ENCODE assay signal across 20 cellular contexts in genomic region chr22:42844756-42845155, GRCh38. TPM values are rescaled to one million over a fixed set of nuclear protein-coding genes. Genes with fewer than 3 reads are reported as not detected.
DNase-seq lines count a peak whose midpoint lies in the region; ATAC-seq, FAIRE-seq and TF ChIP-seq lines count a peak whose summit lies in the region.
"Had no signal": no experiment of that assay in that cellular context is flagged by ENCODE, and none has a peak within 500 bp of the region (broad histone marks: within the 10 kb centered on the region; RNA-seq: fewer than 3 reads in every experiment).

No MANE protein-coding gene starts in this region.

- H3K4me3 ChIP-seq in right cardiac atrium (ENCODE audit: low read length) (no peak overlapping the region), left ventricle myocardium inferior (no peak overlapping the region), astrocyte (ENCODE audit: insufficient read depth, low read depth, low read length) (no peak overlapping the region), hepatocyte (no peak overlapping the region)
- H3K4me3 ChIP-seq: coronary artery, spleen, tibial nerve had no signal

- H2AFZ ChIP-seq in astrocyte (ENCODE audit: low read depth, low read length) (no peak overlapping the region), hepatocyte (no peak overlapping the region)

- no peak for TF ChIP-seq CTCF in left ventricle myocardium inferior (IDR thresholded peaks at IDR 0.05; ENCODE audit: borderline replicate concordance)
- no peak for TF ChIP-seq CTCF in astrocyte (IDR thresholded peaks at IDR 0.05; ENCODE audit: insufficient read depth, low read depth, low read length)
- no peak for TF ChIP-seq CTCF in hepatocyte (IDR thresholded peaks at IDR 0.05; ENCODE audit: poor library complexity)

- H3K4me2 ChIP-seq in astrocyte (ENCODE audit: low read length) = peak overlapping the region; percentile 27
- H3K4me2 ChIP-seq in hepatocyte = peak overlapping the region; percentile 27

- H3K36me3 Mint-ChIP-seq in astrocyte (ENCODE audit: low read depth, unreplicated experiment) = peaks cover 23% of the 10 kb centered on the region

- peak; percentile 53 to 87 for ATAC-seq in right cardiac atrium
- no peak for ATAC-seq in GM21528 (IDR thresholded peaks at IDR 0.05; ENCODE audit: low FRiP score, unreplicated experiment)

- H3K36me3 ChIP-seq in left ventricle myocardium inferior (peaks cover 54% of the 10 kb centered on the region), astrocyte (ENCODE audit: insufficient read depth, low read length) (peaks cover 18% of the 10 kb centered on the region), hepatocyte (replicated peaks; ENCODE audit: insufficient read depth, low read depth) (no peaks in the 10 kb centered on the region)

- no peaks in the 10 kb centered on the region for H3K9me3 Mint-ChIP-seq in astrocyte (ENCODE audit: unreplicated experiment)
- H3K9me3 Mint-ChIP-seq: activated naive CD4-positive, alpha-beta T cell treated with anti-CD3 and anti-CD28 coated beads, Interleukin-2, amount 50 U/mL, for 72 hours; nephron progenitor cell had no signal

- H3K9me3 ChIP-seq in right cardiac atrium (ENCODE audit: control insufficient read depth, low read length) (no peaks in the 10 kb centered on the region), left ventricle myocardium inferior (replicated peaks) (no peaks in the 10 kb centered on the region), astrocyte (ENCODE audit: insufficient read depth, low read depth, low read length) (no peaks in the 10 kb centered on the region), hepatocyte (ENCODE audit: low read depth) (no peaks in the 10 kb centered on the region)
- H3K9me3 ChIP-seq: spleen, tibial nerve had no signal

- H3K27ac ChIP-seq in right cardiac atrium (ENCODE audit: low read length) (no peak overlapping the region), left ventricle myocardium inferior (replicated peaks) (no peak overlapping the region), astrocyte (ENCODE audit: low read depth, low read length) (peak overlapping the region; percentile 39), hepatocyte (peak overlapping the region; percentile 79)
- H3K27ac ChIP-seq: coronary artery had no signal

- H3K4me3 Mint-ChIP-seq in astrocyte (ENCODE audit: unreplicated experiment) = peak overlapping the region; percentile 24
- H3K4me3 Mint-ChIP-seq: nephron progenitor cell had no signal

- intact Hi-C loops in right cardiac atrium (cut with DNase I) = no loop called here
- intact Hi-C loops in left ventricle myocardium inferior (cut with micrococcal nuclease) = no loop called here

- no peaks in the 10 kb centered on the region for H3K27me3 ChIP-seq in right cardiac atrium (ENCODE audit: control insufficient read depth, insufficient read depth)
- H3K27me3 ChIP-seq in left ventricle myocardium inferior (ENCODE audit: low read depth) = no peaks in the 10 kb centered on the region
- H3K27me3 ChIP-seq in astrocyte (ENCODE audit: insufficient read depth, low read length) = no peaks in the 10 kb centered on the region
- no peaks in the 10 kb centered on the region for H3K27me3 ChIP-seq in hepatocyte
- H3K27me3 ChIP-seq: spleen, tibial nerve had no signal

- peaks cover 3% of the 10 kb centered on the region for H3K4me1 ChIP-seq in right cardiac atrium (ENCODE audit: control insufficient read depth, insufficient read depth, low read length)
- H3K4me1 ChIP-seq in left ventricle myocardium inferior = peaks cover 16% of the 10 kb centered on the region
- H3K4me1 ChIP-seq in astrocyte (ENCODE audit: insufficient read depth, low read length) = peaks cover 37% of the 10 kb centered on the region
- peaks cover 3% of the 10 kb centered on the region for H3K4me1 ChIP-seq in hepatocyte (ENCODE audit: insufficient read depth)

- peaks cover 76% of the 10 kb centered on the region for H4K20me1 ChIP-seq in astrocyte (ENCODE audit: insufficient read depth, low read length)
- H4K20me1 ChIP-seq in hepatocyte (ENCODE audit: insufficient read depth, poor library complexity, severe bottlenecking) = peaks cover 36% of the 10 kb centered on the region

- WGBS in right cardiac atrium = 63% methylated on average over 4 of the region's 4 CpGs
- WGBS in hepatocyte (ENCODE audit: low lambda C conversion rate, missing lambda C conversion rate) = 45% methylated on average over 4 of the region's 4 CpGs

- H3K79me2 ChIP-seq in astrocyte (ENCODE audit: insufficient read depth, low read length) (peaks cover 47% of the 10 kb centered on the region), hepatocyte (peaks cover 62% of the 10 kb centered on the region)

- peak; percentile 55 for FAIRE-seq in astrocyte (lab: Jason Lieb, UNC)
- FAIRE-seq: H1, TTC549 had no signal

- H3K9me2 ChIP-seq in hepatocyte (replicated peaks; ENCODE audit: insufficient read depth) = no peaks in the 10 kb centered on the region

- DNase-seq in right cardiac atrium (no peak), left ventricle myocardium inferior (no peak), astrocyte (ENCODE audit: low read depth) (no peak), hepatocyte (ENCODE audit: low spot score) (no peak), amniotic stem cell (lab: John Stamatoyannopoulos, UW) (no peak), NCI-H510A (lab: John Stamatoyannopoulos, UW) (no peak)
- DNase-seq in central memory CD4-positive, alpha-beta T cell = no peak
- DNase-seq: DMS 273 treated with DMSO at 0.1 percent for 48 hours, head of caudate nucleus, NCI-H1417 treated with DMSO at 0.1 percent for 48 hours, NCI-H526, nephron progenitor cell, Right ventricle myocardium superior, spleen had no signal

- peak overlapping the region; percentile 9 for H3K9ac ChIP-seq in astrocyte (ENCODE audit: low read length)

- H3K27ac Mint-ChIP-seq in astrocyte (ENCODE audit: unreplicated experiment) = no peak overlapping the region
- H3K27ac Mint-ChIP-seq: nephron progenitor cell had no signal

- H3K27me3 Mint-ChIP-seq in astrocyte (ENCODE audit: low read depth, unreplicated experiment) = no peaks in the 10 kb centered on the region

- peaks cover 30% of the 10 kb centered on the region for H3K4me1 Mint-ChIP-seq in astrocyte (ENCODE audit: low read depth, unreplicated experiment)

RNA-seq across cellular contexts. Expression of gene ARFGAP3, which starts 12.3 kb away (rescaled TPM):
- total RNA-seq in right cardiac atrium = 10 to 100 TPM; 23.3 to 37.7 (median 27.5) TPM
- polyA plus RNA-seq in right cardiac atrium = 17.0 TPM
- total RNA-seq in left ventricle myocardium inferior = 26.9 TPM
- total RNA-seq in astrocyte = 59.5 and 64.1 TPM in 2 replicates
- total RNA-seq in hepatocyte = 89.5 and 99.5 TPM in 2 replicates
- 53.7 and 54.7 TPM in 2 replicates for polyA plus RNA-seq in hepatocyte

Comparison
In these comparisons a context has a peak if more than half of its experiments do, and no peak if none do; other contexts are left out.
1. H3K27ac ChIP-seq: peak in astrocyte (single experiment) and hepatocyte (single experiment); none in right cardiac atrium (single experiment) and left ventricle myocardium inferior (single experiment).